Comparison of ENCODE assay signal across 1 cellular context in the genomic region with DNA sequence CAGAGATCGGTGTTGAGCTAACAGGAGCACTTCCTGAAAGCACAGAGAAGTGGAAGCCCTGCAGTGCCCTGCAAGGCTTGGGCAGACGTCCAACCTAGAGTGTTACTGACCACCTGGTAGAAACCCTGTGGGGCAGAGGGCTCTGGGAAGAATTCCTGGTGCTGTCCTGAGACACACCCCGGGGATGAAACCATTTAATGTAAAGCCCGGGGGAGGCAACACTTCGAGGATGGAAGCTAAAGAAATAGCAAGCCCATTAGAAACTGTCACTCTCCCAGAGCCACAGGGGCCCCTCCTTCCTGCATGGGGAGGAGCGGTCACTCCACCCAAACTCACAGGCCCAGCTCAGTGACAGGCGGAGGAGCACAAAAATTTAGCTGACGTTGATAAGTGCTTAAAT.
A peak's percentile ranks its signal among the peaks of the same experiment; 100 is the strongest.
TF ChIP-seq lines count a peak whose summit lies in the region.

No MANE protein-coding gene starts in this region.

TF ChIP-seq in HEK293, 187 proteins besides CTCF, POLR2A, EP300 and RAD21 (continued from another document):
- peak; percentile 74; the same call in 1 of the 2 replicates for TF ChIP-seq MEIS1 (CRISPR knock-in tag; IDR thresholded peaks at IDR 0.05; ENCODE audit: borderline replicate concordance)
- TF ChIP-seq ZSCAN23 (tag by site-specific recombination; IDR thresholded peaks at IDR 0.05) = no peak
- TF ChIP-seq ZNF654 (tag by site-specific recombination; IDR thresholded peaks at IDR 0.05; ENCODE audit: low read depth) = no peak
